In genomic region chr20:17972121-17972520, GRCh38 we compare ENCODE assay signal across 8 cellular contexts. TPM values are rescaled to one million over a fixed set of nuclear protein-coding genes. Genes with fewer than 3 reads are reported as not detected.
DNase-seq lines count a peak whose midpoint lies in the region; ATAC-seq and TF ChIP-seq lines count a peak whose summit lies in the region.

No MANE protein-coding gene starts in this region.

- H3K4me3 ChIP-seq in iPS-15b (ENCODE audit: low read depth, low read length): peak overlapping the region; percentile 97
- peak overlapping the region in 1 of 3 donors; percentile 30 for H3K4me3 ChIP-seq in thyroid gland (replicated peaks in 1 of 3)

- intact Hi-C loops in activated naive CD4-positive, alpha-beta T cell treated with anti-CD3 and anti-CD28 coated beads for 36 hours (cut with micrococcal nuclease): no loop called here
- intact Hi-C loops in thyroid gland (cut with DNase I): no loop called here

- H3K9me3 Mint-ChIP-seq in activated naive CD4-positive, alpha-beta T cell treated with anti-CD3 and anti-CD28 coated beads for 36 hours: no peaks in the 10 kb centered on the region
- no peaks in the 10 kb centered on the region for H3K9me3 Mint-ChIP-seq in activated CD4-positive, alpha-beta memory T cell treated with anti-CD3 and anti-CD28 coated beads, Interleukin-2, amount 10 ng/mL, durations not matched to agents 7 days and 5 days

- H3K27ac ChIP-seq in thyroid gland: peak overlapping the region; percentile 93 to 99 (median 99)

- TF ChIP-seq CTCF in thyroid gland (IDR thresholded peaks at IDR 0.05): no peak

- H3K9ac ChIP-seq in iPS-15b (ENCODE audit: low read depth, low read length): peak overlapping the region; percentile 38

- no peaks in the 10 kb centered on the region for H3K27me3 ChIP-seq in iPS-15b (ENCODE audit: control insufficient read depth, insufficient read depth, low read length)
- no peaks in the 10 kb centered on the region for H3K27me3 ChIP-seq in thyroid gland

- H3K4me1 ChIP-seq in iPS-15b (ENCODE audit: control insufficient read depth, insufficient read depth, low read length) (peaks cover 2% of the 10 kb centered on the region), thyroid gland (peaks cover 48 to 62% of the 10 kb centered on the region in 2 donors)

- H3K9me3 ChIP-seq in iPS-15b (ENCODE audit: control insufficient read depth, insufficient read depth, low read length) (no peaks in the 10 kb centered on the region), thyroid gland (no peaks in the 10 kb centered on the region)

- H3K4me3 Mint-ChIP-seq in activated naive CD4-positive, alpha-beta T cell treated with anti-CD3 and anti-CD28 coated beads for 36 hours: peak overlapping the region; percentile 53
- peak overlapping the region; percentile 97 for H3K4me3 Mint-ChIP-seq in activated CD4-positive, alpha-beta memory T cell treated with anti-CD3 and anti-CD28 coated beads, Interleukin-2, amount 10 ng/mL, durations not matched to agents 7 days and 5 days

- DNase-seq in activated naive CD4-positive, alpha-beta T cell treated with anti-CD3 and anti-CD28 coated beads for 36 hours: no peak
- DNase-seq in activated naive CD4-positive, alpha-beta T cell treated with anti-CD3 and anti-CD28 coated beads, Interleukin-2, amount 50 U/mL, for 16 hours: no peak
- no peak for DNase-seq in activated CD4-positive, alpha-beta memory T cell treated with anti-CD3 and anti-CD28 coated beads, Interleukin-2, amount 10 ng/mL, durations not matched to agents 7 days and 5 days
- DNase-seq in thyroid gland: no peak
- DNase-seq in NCI-H146 treated with DMSO at 0.1 percent for 48 hours (lab: John Stamatoyannopoulos, UW; ENCODE audit: unreplicated experiment): no peak
- no peak for DNase-seq in HT-29 (ENCODE audit: low spot score)

- no peak for TF ChIP-seq POLR2A in thyroid gland (IDR thresholded peaks at IDR 0.05)

- peaks cover 37% of the 10 kb centered on the region for H3K4me1 Mint-ChIP-seq in activated naive CD4-positive, alpha-beta T cell treated with anti-CD3 and anti-CD28 coated beads for 36 hours (ENCODE audit: low read depth)
- H3K4me1 Mint-ChIP-seq in activated CD4-positive, alpha-beta memory T cell treated with anti-CD3 and anti-CD28 coated beads, Interleukin-2, amount 10 ng/mL, durations not matched to agents 7 days and 5 days: peaks cover 42% of the 10 kb centered on the region

- CTCF ChIA-PET in activated naive CD4-positive, alpha-beta T cell treated with anti-CD3 and anti-CD28 coated beads for 36 hours (lab: Charles Lee): interaction anchor here (1.1 kb wide), 1 partner anchor 18 kb away, joined by 3 read pairs; no protein-coding TSS in a partner anchor
- CTCF ChIA-PET in activated CD4-positive, alpha-beta memory T cell treated with anti-CD3 and anti-CD28 coated beads, Interleukin-2, amount 10 ng/mL, durations not matched to agents 7 days and 5 days (lab: Charles Lee): interaction anchor here (1.0 to 2.9 kb wide), 2 partner anchors 14 to 467 kb away, joined by 4 to 13 read pairs; no protein-coding TSS in a partner anchor

- ATAC-seq in GM18858 (IDR thresholded peaks at IDR 0.05; ENCODE audit: unreplicated experiment): no peak

- peaks cover 10% of the 10 kb centered on the region for H3K36me3 ChIP-seq in iPS-15b (ENCODE audit: control insufficient read depth, insufficient read depth, low read length)
- no peaks in the 10 kb centered on the region for H3K36me3 ChIP-seq in thyroid gland

- no peak overlapping the region for H3K27ac Mint-ChIP-seq in activated naive CD4-positive, alpha-beta T cell treated with anti-CD3 and anti-CD28 coated beads for 36 hours
- peak overlapping the region; percentile 98 for H3K27ac Mint-ChIP-seq in activated CD4-positive, alpha-beta memory T cell treated with anti-CD3 and anti-CD28 coated beads, Interleukin-2, amount 10 ng/mL, durations not matched to agents 7 days and 5 days

- 43 to 48% methylated on average over 2 of the region's 2 CpGs for WGBS in thyroid gland, 2 donors

- peaks cover 56% of the 10 kb centered on the region for H3K36me3 Mint-ChIP-seq in activated naive CD4-positive, alpha-beta T cell treated with anti-CD3 and anti-CD28 coated beads for 36 hours (ENCODE audit: low read depth)
- H3K36me3 Mint-ChIP-seq in activated CD4-positive, alpha-beta memory T cell treated with anti-CD3 and anti-CD28 coated beads, Interleukin-2, amount 10 ng/mL, durations not matched to agents 7 days and 5 days (ENCODE audit: low read depth): peaks cover 77% of the 10 kb centered on the region

- POLR2A ChIA-PET in activated CD4-positive, alpha-beta memory T cell treated with anti-CD3 and anti-CD28 coated beads, Interleukin-2, amount 10 ng/mL, durations not matched to agents 7 days and 5 days (lab: Charles Lee): interaction anchor here (0.7 to 15.3 kb wide), 5 partner anchors 14 to 535 kb away, joined by 3 to 353 read pairs (median 39); partner anchors contain the start of gene RRBP1

- H3K27me3 Mint-ChIP-seq in activated naive CD4-positive, alpha-beta T cell treated with anti-CD3 and anti-CD28 coated beads for 36 hours (ENCODE audit: low read depth): no peaks in the 10 kb centered on the region
- no peaks in the 10 kb centered on the region for H3K27me3 Mint-ChIP-seq in activated CD4-positive, alpha-beta memory T cell treated with anti-CD3 and anti-CD28 coated beads, Interleukin-2, amount 10 ng/mL, durations not matched to agents 7 days and 5 days

RNA-seq across cellular contexts. Expression of gene MGME1, which starts 3.3 kb away (rescaled TPM):
- 10 to 100 TPM; 28.7 to 30.6 TPM for total RNA-seq in activated naive CD4-positive, alpha-beta T cell treated with anti-CD3 and anti-CD28 coated beads for 36 hours
- total RNA-seq in activated CD4-positive, alpha-beta memory T cell treated with anti-CD3 and anti-CD28 coated beads, Interleukin-2, amount 10 ng/mL, durations not matched to agents 7 days and 5 days: 10 to 100 TPM; 53.9 to 56.7 TPM
- total RNA-seq in thyroid gland: 10 to 100 TPM; 14.6 to 24.2 (median 16.8) TPM
- total RNA-seq in HT-29 (2014; rRNA removed; shearing (Covaris generic)): 10.9 and 14.0 TPM in 2 replicates

RNA-seq across cellular contexts. Expression of gene SNX5, which starts 3.5 kb away (rescaled TPM):
- total RNA-seq in activated naive CD4-positive, alpha-beta T cell treated with anti-CD3 and anti-CD28 coated beads for 36 hours: 100 to 1,000 TPM; 228 to 237 TPM
- 100 to 1,000 TPM; 236 to 250 TPM for total RNA-seq in activated CD4-positive, alpha-beta memory T cell treated with anti-CD3 and anti-CD28 coated beads, Interleukin-2, amount 10 ng/mL, durations not matched to agents 7 days and 5 days
- 100 to 1,000 TPM; 247 to 346 (median 270) TPM for total RNA-seq in thyroid gland
- total RNA-seq in HT-29 (2014; rRNA removed; shearing (Covaris generic)): 181 and 203 TPM in 2 replicates
